Comparison of ENCODE assay signal across 2 cellular contexts in the genomic region with DNA sequence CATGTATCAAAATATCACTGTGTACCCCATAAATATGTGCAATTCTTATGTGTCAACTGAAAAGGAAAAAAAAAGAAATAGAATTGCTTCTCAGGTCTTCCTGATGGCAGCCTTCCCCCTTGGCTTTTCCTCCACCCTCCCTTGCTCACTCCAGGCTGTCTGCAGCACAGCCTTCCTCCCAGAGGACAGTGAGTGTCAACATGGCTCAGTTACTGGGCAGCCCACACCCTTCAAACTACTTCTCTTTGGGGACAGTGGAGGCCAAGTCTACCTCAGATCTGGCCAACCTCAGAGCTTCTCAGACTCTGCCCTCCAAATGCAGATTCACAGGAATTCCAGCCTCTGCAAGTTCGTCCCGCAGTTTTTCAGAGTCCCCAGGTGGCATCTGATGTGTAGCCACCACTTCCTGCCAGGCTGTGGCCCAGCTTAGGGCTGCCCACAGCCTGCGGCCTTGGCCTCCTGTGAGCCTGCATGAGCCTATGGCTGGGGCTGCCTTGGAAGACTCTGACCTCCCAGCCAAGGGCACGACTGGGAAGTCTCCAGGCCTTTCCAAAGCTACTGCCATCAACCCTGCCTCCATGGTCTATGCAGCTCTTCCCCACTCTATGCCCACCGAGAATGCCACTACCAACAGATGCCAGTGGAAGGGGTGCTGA.
TF ChIP-seq lines count a peak whose summit lies in the region.

No MANE protein-coding gene starts in this region.

TF ChIP-seq in HEK293, 187 proteins besides CTCF, POLR2A, EP300 and RAD21:
- TF ChIP-seq ZNF239 (tag by site-specific recombination; IDR thresholded peaks at IDR 0.05) (no peak), ZNF132 (tag by site-specific recombination; IDR thresholded peaks at IDR 0.05; ENCODE audit: borderline replicate concordance) (no peak), ZBTB8A (tag by site-specific recombination; IDR thresholded peaks at IDR 0.05) (no peak), MYNN (tag by site-specific recombination; IDR thresholded peaks at IDR 0.05; ENCODE audit: borderline replicate concordance) (no peak), ZNF341 (tag by site-specific recombination; IDR thresholded peaks at IDR 0.05; ENCODE audit: low read depth) (peak; percentile 29; the same call in 1 of the 2 replicates), ZNF121 (tag by site-specific recombination; IDR thresholded peaks at IDR 0.05) (no peak), ZNF362 (tag by site-specific recombination; IDR thresholded peaks at IDR 0.05) (no peak), ZNF501 (tag by site-specific recombination; IDR thresholded peaks at IDR 0.05) (no peak)

TF ChIP-seq in H1, 55 proteins besides CTCF, POLR2A, EP300 and RAD21:
- TF ChIP-seq CBX5 (IDR thresholded peaks at IDR 0.05; ENCODE audit: low read depth, low read length) (no peak), SIX5 (IDR thresholded peaks at IDR 0.05; ENCODE audit: low read depth, low read length) (no peak), EZH2 (IDR thresholded peaks at IDR 0.05; ENCODE audit: low read depth, low read length, severe bottlenecking) (no peak), USF2 (IDR thresholded peaks at IDR 0.05; ENCODE audit: low read length) (no peak), TAF1 (IDR thresholded peaks at IDR 0.05; ENCODE audit: low read depth, low read length) (no peak), RFX5 (IDR thresholded peaks at IDR 0.05; ENCODE audit: borderline replicate concordance, low read depth, low read length) (no peak), TAF7 (optimal IDR thresholded peaks at IDR 0.05; ENCODE audit: borderline replicate concordance, low read depth, low read length) (no peak), ATF2 (IDR thresholded peaks at IDR 0.05; ENCODE audit: low read length) (no peak), GABPA (IDR thresholded peaks at IDR 0.05; ENCODE audit: borderline replicate concordance, insufficient read depth, low read length) (no peak)
TF ChIP-seq in H1: peak in this region for 0.
